In genomic region chr6:15619330-15619729, GRCh38 we compare ENCODE assay signal across 28 cellular contexts.
"Had no signal": no experiment of that assay in that cellular context is flagged by ENCODE, and none has a peak within 500 bp of the region (broad histone marks: within the 10 kb centered on the region; RNA-seq: fewer than 3 reads in every experiment).

No MANE protein-coding gene starts in this region.

- H3K4me3 ChIP-seq: ascending aorta, breast epithelium, cardiac muscle cell, colonic mucosa, gastrocnemius medialis, heart left ventricle had no signal

- H3K9me3 ChIP-seq: ascending aorta, breast epithelium, colonic mucosa, gastrocnemius medialis, heart left ventricle had no signal

- ATAC-seq: activated naive CD4-positive, alpha-beta T cell treated with anti-CD3 and anti-CD28 coated beads, Interleukin-2, amount 50 U/mL, for 72 hours; activated T-cell treated with anti-CD3 and anti-CD28 coated beads, Interleukin-2, amount 50 U/mL, for 72 hours; esophagus mucosa; gastrocnemius medialis; heart left ventricle; WTC11 had no signal

- H3K27ac ChIP-seq: ascending aorta, breast epithelium, cardiac muscle cell, colonic mucosa, gastrocnemius medialis had no signal

- H3K27me3 ChIP-seq: ascending aorta, breast epithelium, cardiac muscle cell, colonic mucosa, gastrocnemius medialis, heart left ventricle had no signal

- H3K36me3 ChIP-seq: breast epithelium, colonic mucosa had no signal

- DNase-seq: activated CD4-positive, alpha-beta memory T cell treated with anti-CD3 and anti-CD28 coated beads, Interleukin-2, amount 10 ng/mL, durations not matched to agents 7 days and 5 days; activated CD4-positive, alpha-beta T cell treated with anti-CD3 and anti-CD28 coated beads for 1 hour; activated CD4-positive, alpha-beta T cell treated with anti-CD3 and anti-CD28 coated beads for 4 hours; activated CD4-positive, alpha-beta T cell treated with anti-CD3 and anti-CD28 coated beads, Interleukin-2, amount 10 ng/mL, durations not matched to agents 7 days and 5 days; activated CD4-positive, alpha-beta T cell treated with anti-CD3 and anti-CD28 coated beads, Interleukin-2, amount 50 U/mL, for 4 hours; activated CD8-positive, alpha-beta memory T cell treated with anti-CD3 and anti-CD28 coated beads, Interleukin-2, amount 50 U/mL, for 48 hours; activated gamma-delta T cell; activated naive CD4-positive, alpha-beta T cell; activated naive CD4-positive, alpha-beta T cell treated with anti-CD3 and anti-CD28 coated beads, Interleukin-2, amount 10 ng/mL, durations not matched to agents 7 days and 5 days; activated naive CD8-positive, alpha-beta T cell treated with anti-CD3 and anti-CD28 coated beads, Interleukin-2, amount 10 ng/mL, durations not matched to agents 7 days and 5 days; activated T-cell treated with anti-CD3 and anti-CD28 coated beads for 4 hours; activated T-cell treated with anti-CD3 and anti-CD28 coated beads, Interleukin-2, amount 50 U/mL, for 24 hours; activated T-cell treated with anti-CD3 and anti-CD28 coated beads, Interleukin-2, amount 50 U/mL, for 72 hours; central memory CD4-positive, alpha-beta T cell; cerebellar nuclear complex; colonic mucosa; effector CD8-positive, alpha-beta T cell; foreskin fibroblast; gastrocnemius medialis; glutamatergic neuron; heart left ventricle; T-helper 2 cell had no signal

- H3K4me1 ChIP-seq: colonic mucosa had no signal
